In the genomic region with DNA sequence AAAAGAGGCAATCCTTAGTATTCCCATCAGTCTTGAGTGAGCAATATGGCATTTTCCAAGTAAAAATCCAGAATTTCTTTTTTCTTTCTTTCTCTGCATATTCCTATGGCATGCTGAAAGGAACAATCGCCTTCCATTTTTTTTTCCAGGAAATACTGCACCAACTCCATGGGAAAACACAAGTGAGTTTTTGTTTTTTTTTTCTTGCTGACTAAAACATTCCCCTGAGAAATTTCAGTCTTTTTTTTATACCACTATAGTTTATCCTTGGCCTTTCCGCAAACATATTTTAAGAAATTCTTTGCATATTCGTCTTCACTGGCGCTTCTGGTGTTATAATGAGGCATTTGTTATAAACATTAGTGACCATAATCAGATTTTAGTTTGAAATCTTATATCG, we compare ENCODE assay signal across 1 cellular context.
TF ChIP-seq lines count a peak whose summit lies in the region.

No MANE protein-coding gene starts in this region.

TF ChIP-seq in endothelial cell of umbilical vein, 7 proteins besides CTCF, POLR2A, EP300 and RAD21:
- TF ChIP-seq FOS (IDR thresholded peaks at IDR 0.05; ENCODE audit: borderline replicate concordance, insufficient read depth, low read length): no peak
- TF ChIP-seq MYC (IDR thresholded peaks at IDR 0.05; ENCODE audit: low read depth, low read length): no peak
- TF ChIP-seq EZH2 (IDR thresholded peaks at IDR 0.05; ENCODE audit: borderline replicate concordance, low read depth, low read length, severe bottlenecking): no peak
- TF ChIP-seq, protein P1, sequence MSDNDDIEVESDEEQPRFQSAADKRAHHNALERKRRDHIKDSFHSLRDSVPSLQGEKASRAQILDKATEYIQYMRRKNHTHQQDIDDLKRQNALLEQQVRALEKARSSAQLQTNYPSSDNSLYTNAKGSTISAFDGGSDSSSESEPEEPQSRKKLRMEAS (IDR thresholded peaks at IDR 0.05; ENCODE audit: insufficient read depth, insufficient read length): no peak
- no peak for TF ChIP-seq JUN (IDR thresholded peaks at IDR 0.05; ENCODE audit: borderline replicate concordance, insufficient read depth, insufficient read length, low read depth)
- no peak for TF ChIP-seq POLR2AphosphoS5 (IDR thresholded peaks at IDR 0.05; ENCODE audit: insufficient read depth, low read depth, low read length)
- no peak for TF ChIP-seq GATA2 (IDR thresholded peaks at IDR 0.05; ENCODE audit: insufficient read depth, insufficient read length, low read depth, low read length)
